11 cellular contexts compared by ENCODE assay signal in the genomic region with DNA sequence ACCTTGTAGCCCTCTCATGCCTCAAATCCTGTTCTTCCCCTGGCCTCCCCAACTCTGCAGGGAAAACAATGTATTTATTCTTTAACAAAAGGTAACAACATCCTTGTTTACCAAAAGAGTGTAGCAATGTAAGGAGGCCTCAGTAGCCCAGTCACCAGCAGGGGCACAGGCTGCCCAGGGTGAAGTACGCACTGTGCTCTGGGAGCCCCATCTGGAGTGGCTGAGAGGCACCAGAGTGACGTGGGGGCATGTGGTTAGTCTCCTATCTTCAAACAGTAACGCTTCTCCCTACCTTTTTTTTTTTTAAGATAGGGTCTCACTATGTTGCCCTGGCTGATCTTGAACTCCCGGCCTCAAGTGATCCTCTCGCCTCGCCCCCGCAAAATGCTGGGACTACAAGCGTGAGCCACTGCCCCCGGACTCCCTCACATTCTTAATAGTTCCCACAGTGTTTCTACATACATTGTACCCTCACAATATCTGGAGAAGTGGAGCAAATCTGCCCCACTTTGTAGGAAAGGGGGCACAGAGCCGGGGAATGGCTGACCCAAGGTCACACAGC. TPM values are rescaled to one million over a fixed set of nuclear protein-coding genes. Genes with fewer than 3 reads are reported as not detected.
DNase-seq lines count a peak whose midpoint lies in the region; ATAC-seq and TF ChIP-seq lines count a peak whose summit lies in the region.
"Had no signal": no experiment of that assay in that cellular context is flagged by ENCODE, and none has a peak within 500 bp of the region (broad histone marks: within the 10 kb centered on the region; RNA-seq: fewer than 3 reads in every experiment).

No MANE protein-coding gene starts in this region.

- H3K9me3 Mint-ChIP-seq in activated CD4-positive, alpha-beta T cell treated with anti-CD3 and anti-CD28 coated beads for 36 hours (ENCODE audit: low read depth), result no peaks in the 10 kb centered on the region
- H3K9me3 Mint-ChIP-seq in activated naive CD8-positive, alpha-beta T cell treated with anti-CD3 and anti-CD28 coated beads for 36 hours, result no peaks in the 10 kb centered on the region
- H3K9me3 Mint-ChIP-seq: WTC11 had no signal

- H3K27me3 ChIP-seq in left lung, result peaks cover 0 to 12% of the 10 kb centered on the region in 2 donors
- H3K27me3 ChIP-seq in subcutaneous abdominal adipose tissue (ENCODE audit: control insufficient read depth in 5 of 5, insufficient read depth in 4 of 5, low read length in 5 of 5), result no peaks in the 10 kb centered on the region

- H3K4me1 Mint-ChIP-seq in activated CD4-positive, alpha-beta T cell treated with anti-CD3 and anti-CD28 coated beads for 36 hours, result peaks cover 72% of the 10 kb centered on the region
- H3K4me1 Mint-ChIP-seq in activated naive CD8-positive, alpha-beta T cell treated with anti-CD3 and anti-CD28 coated beads for 36 hours, result peaks cover 63% of the 10 kb centered on the region

- H3K27ac Mint-ChIP-seq in activated CD4-positive, alpha-beta T cell treated with anti-CD3 and anti-CD28 coated beads for 36 hours, result peak overlapping the region; percentile 95
- peak overlapping the region; percentile 8 for H3K27ac Mint-ChIP-seq in activated naive CD8-positive, alpha-beta T cell treated with anti-CD3 and anti-CD28 coated beads for 36 hours
- H3K27ac Mint-ChIP-seq: WTC11 had no signal

- H3K36me3 Mint-ChIP-seq in activated CD4-positive, alpha-beta T cell treated with anti-CD3 and anti-CD28 coated beads for 36 hours (ENCODE audit: low read depth), result peaks cover 44% of the 10 kb centered on the region
- peaks cover 34% of the 10 kb centered on the region for H3K36me3 Mint-ChIP-seq in activated naive CD8-positive, alpha-beta T cell treated with anti-CD3 and anti-CD28 coated beads for 36 hours
- H3K36me3 Mint-ChIP-seq: WTC11 had no signal

- H3K9me3 ChIP-seq in left lung, result no peaks in the 10 kb centered on the region
- H3K9me3 ChIP-seq in subcutaneous abdominal adipose tissue (ENCODE audit: control insufficient read depth in 5 of 5, low read length in 5 of 5), result no peaks in the 10 kb centered on the region

- no peak overlapping the region for H3K4me3 ChIP-seq in left lung
- H3K4me3 ChIP-seq in subcutaneous abdominal adipose tissue (ENCODE audit: low read depth in 1 of 5, low read length in 5 of 5), result peak overlapping the region in 4 of 5 donors; percentile 49 to 83 (median 56)

- no peak for ATAC-seq in activated CD4-positive, alpha-beta T cell treated with anti-CD3 and anti-CD28 coated beads for 36 hours
- no peak for ATAC-seq in left lung
- no peak for ATAC-seq in GM21825 (IDR thresholded peaks at IDR 0.05; ENCODE audit: unreplicated experiment)
- ATAC-seq: WTC11 had no signal

- no peak for TF ChIP-seq CTCF in left lung (IDR thresholded peaks at IDR 0.05)

- no peaks in the 10 kb centered on the region for H3K27me3 Mint-ChIP-seq in activated CD4-positive, alpha-beta T cell treated with anti-CD3 and anti-CD28 coated beads for 36 hours
- H3K27me3 Mint-ChIP-seq in activated naive CD8-positive, alpha-beta T cell treated with anti-CD3 and anti-CD28 coated beads for 36 hours, result no peaks in the 10 kb centered on the region

- DNase-seq in activated CD4-positive, alpha-beta T cell treated with anti-CD3 and anti-CD28 coated beads for 36 hours, result no peak
- DNase-seq in activated CD4-positive, alpha-beta T cell treated with anti-CD3 and anti-CD28 coated beads for 1 hour, result no peak
- no peak for DNase-seq in activated naive CD8-positive, alpha-beta T cell treated with anti-CD3 and anti-CD28 coated beads for 36 hours
- no peak for DNase-seq in left lung
- no peak for DNase-seq in SKM-1 (lab: John Stamatoyannopoulos, UW; ENCODE audit: unreplicated experiment)
- no peak for DNase-seq in medulla oblongata (ENCODE audit: extremely low spot score)
- DNase-seq: GF-D8, NCI-H2081 treated with DMSO at 0.1 percent for 48 hours had no signal

- peak overlapping the region in 2 of 5 donors; percentile 42 to 71 for H3K9ac ChIP-seq in subcutaneous abdominal adipose tissue (ENCODE audit: low read length in 5 of 5)

- CTCF ChIA-PET in activated CD4-positive, alpha-beta T cell treated with anti-CD3 and anti-CD28 coated beads for 36 hours (lab: Charles Lee), result no interaction called here

- POLR2A ChIA-PET in activated CD4-positive, alpha-beta T cell treated with anti-CD3 and anti-CD28 coated beads for 36 hours (lab: Charles Lee), result no interaction called here

- no peaks in the 10 kb centered on the region for H3K36me3 ChIP-seq in left lung
- H3K36me3 ChIP-seq in subcutaneous abdominal adipose tissue (ENCODE audit: control insufficient read depth in 5 of 5, insufficient read depth in 5 of 5, low read length in 5 of 5), result peaks cover 0 to 3% (median 0%) of the 10 kb centered on the region in 5 donors

- H3K4me1 ChIP-seq in left lung, result peaks cover 24 to 87% of the 10 kb centered on the region in 2 donors
- peaks cover 38 to 95% (median 91%) of the 10 kb centered on the region in 5 donors for H3K4me1 ChIP-seq in subcutaneous abdominal adipose tissue (ENCODE audit: control insufficient read depth in 5 of 5, insufficient read depth in 5 of 5, low read length in 5 of 5)

- intact Hi-C loops in activated CD4-positive, alpha-beta T cell treated with anti-CD3 and anti-CD28 coated beads for 36 hours (cut with DNase I, micrococcal nuclease), result loop anchor here in 1 of 2 experiments (10.0 kb wide), 1 partner anchor 837 kb away; a partner anchor contains a TSS
- intact Hi-C loops in left lung (cut with DNase I), result no loop called here

- H3K4me3 Mint-ChIP-seq in activated CD4-positive, alpha-beta T cell treated with anti-CD3 and anti-CD28 coated beads for 36 hours, result no peak overlapping the region
- peak overlapping the region; percentile 29 for H3K4me3 Mint-ChIP-seq in activated naive CD8-positive, alpha-beta T cell treated with anti-CD3 and anti-CD28 coated beads for 36 hours
- H3K4me3 Mint-ChIP-seq: WTC11 had no signal

- H3K27ac ChIP-seq in left lung (peak overlapping the region; percentile 33 to 48), subcutaneous abdominal adipose tissue (ENCODE audit: low read depth, low read length) (peak overlapping the region; percentile 72)

RNA-seq across cellular contexts. Expression of a gene that starts 51.3 kb away (rescaled TPM):
- total RNA-seq in activated CD4-positive, alpha-beta T cell treated with anti-CD3 and anti-CD28 coated beads for 36 hours, result 100 to 1,000 TPM; 130 to 162 TPM
- total RNA-seq in activated naive CD8-positive, alpha-beta T cell treated with anti-CD3 and anti-CD28 coated beads for 36 hours, result 100 to 1,000 TPM in 1 of 2 experiments, 10 to 100 TPM in 1; 95.6 to 101 TPM
- total RNA-seq in left lung, result 100 to 1,000 TPM in 1 of 2 donors, 10 to 100 TPM in 1; 91.7 to 107 TPM

Comparison
In these comparisons a context has a peak if more than half of its experiments do, and no peak if none do; other contexts are left out.
1. H3K4me3 ChIP-seq: peak in subcutaneous abdominal adipose tissue (4 of 5); none in left lung (0 of 2).